ENCODE assay signal across 7 cellular contexts in the genomic region with DNA sequence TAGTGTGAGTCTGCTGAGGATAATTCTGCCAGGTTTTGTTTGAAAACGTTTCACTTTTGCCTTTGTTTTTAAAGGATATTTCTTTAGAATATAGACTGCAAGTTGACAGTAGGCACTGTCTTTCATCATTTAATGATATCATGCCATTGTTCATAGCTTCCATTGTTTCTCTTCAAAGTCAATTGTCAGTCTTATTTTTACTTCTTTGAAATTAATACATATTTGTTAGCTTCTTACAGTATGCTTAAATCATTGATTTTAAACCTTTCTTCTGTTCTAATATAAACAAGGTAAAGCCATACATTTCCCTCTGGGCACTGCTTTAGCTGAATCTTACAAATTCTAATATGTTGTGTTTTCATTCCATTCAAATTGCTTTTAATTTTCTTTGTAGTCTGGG.
"Had no signal": no experiment of that assay in that cellular context is flagged by ENCODE, and none has a peak within 500 bp of the region (broad histone marks: within the 10 kb centered on the region; RNA-seq: fewer than 3 reads in every experiment).

No MANE protein-coding gene starts in this region.

- H3K27ac ChIP-seq: GM23248, HL-60 had no signal

- H3K9ac ChIP-seq: GM23248 had no signal

- FAIRE-seq: HepG2 had no signal

- ATAC-seq: HCT116, HepG2 had no signal

- H2AFZ ChIP-seq: GM23248 had no signal

- H3K36me3 ChIP-seq: HAP-1 had no signal

- DNase-seq: GM23248, GOT3, H7 had no signal

- H3K4me3 ChIP-seq: GM23248, HAP-1 had no signal
